Comparison of ENCODE assay signal across 12 cellular contexts in genomic region chr6:27474172-27474465, GRCh38. TPM values are rescaled to one million over a fixed set of nuclear protein-coding genes. Genes with fewer than 3 reads are reported as not detected.
A peak's percentile ranks its signal among the peaks of the same experiment; 100 is the strongest.
DNase-seq lines count a peak whose midpoint lies in the region; ATAC-seq, FAIRE-seq and TF ChIP-seq lines count a peak whose summit lies in the region.
"Had no signal": no experiment of that assay in that cellular context is flagged by ENCODE, and none has a peak within 500 bp of the region (broad histone marks: within the 10 kb centered on the region; RNA-seq: fewer than 3 reads in every experiment).

No MANE protein-coding gene starts in this region.

- TF ChIP-seq POLR2A in body of pancreas (IDR thresholded peaks at IDR 0.05) (no peak), esophagus squamous epithelium (IDR thresholded peaks at IDR 0.05) (no peak)

- H3K9me3 Mint-ChIP-seq in activated T-cell treated with anti-CD3 and anti-CD28 coated beads, Interleukin-2, amount 50 U/mL, for 72 hours: peaks cover 0 to under 1% of the 10 kb centered on the region in 2 donors

- no peak for TF ChIP-seq CTCF in body of pancreas (IDR thresholded peaks at IDR 0.05)
- TF ChIP-seq CTCF in pancreas (IDR thresholded peaks at IDR 0.05): no peak
- TF ChIP-seq CTCF in esophagus squamous epithelium (IDR thresholded peaks at IDR 0.05): no peak

- H3K4me1 Mint-ChIP-seq in activated T-cell treated with anti-CD3 and anti-CD28 coated beads, Interleukin-2, amount 50 U/mL, for 72 hours (ENCODE audit: low read depth): peaks cover 37% of the 10 kb centered on the region

- WGBS in body of pancreas, 2 donors: 33 to 38% methylated on average over 4 of the region's 4 CpGs
- WGBS in pancreas, 2 donors: 27 to 37% methylated on average over 4 of the region's 4 CpGs
- WGBS in esophagus squamous epithelium, 2 donors: 80 to 94% methylated on average over 3 to 4 of the region's 4 CpGs

- peaks cover 14% of the 10 kb centered on the region in 2 donors for H3K36me3 Mint-ChIP-seq in activated T-cell treated with anti-CD3 and anti-CD28 coated beads, Interleukin-2, amount 50 U/mL, for 72 hours (ENCODE audit: insufficient read depth in 2 of 2)

- H3K4me1 ChIP-seq in body of pancreas (peaks cover 24% of the 10 kb centered on the region), pancreas (peaks cover 0 to 20% (median 0%) of the 10 kb centered on the region in 3 donors), esophagus squamous epithelium (peaks cover 0 to 54% (median 18%) of the 10 kb centered on the region in 3 donors)

- no peaks in the 10 kb centered on the region for H3K27me3 ChIP-seq in MG63
- no peaks in the 10 kb centered on the region for H3K27me3 ChIP-seq in body of pancreas
- H3K27me3 ChIP-seq in pancreas: no peaks in the 10 kb centered on the region
- H3K27me3 ChIP-seq in esophagus squamous epithelium: no peaks in the 10 kb centered on the region
- H3K27me3 ChIP-seq: tibial artery had no signal

- H3K4me3 ChIP-seq in MG63 (peak overlapping the region; percentile 71), body of pancreas (no peak overlapping the region), pancreas (peak overlapping the region in 3 of 4 donors; percentile 52 to 86 (median 79)), esophagus squamous epithelium (no peak overlapping the region)

- no peaks in the 10 kb centered on the region for H3K27me3 Mint-ChIP-seq in activated T-cell treated with anti-CD3 and anti-CD28 coated beads, Interleukin-2, amount 50 U/mL, for 72 hours (ENCODE audit: low read depth)

- H3K27ac ChIP-seq in body of pancreas (peak overlapping the region in 3 of 4 donors; percentile 18 to 95 (median 57)), pancreas (peak overlapping the region in 1 of 4 donors; percentile 6), esophagus squamous epithelium (no peak overlapping the region)

- H3K27ac Mint-ChIP-seq in activated T-cell treated with anti-CD3 and anti-CD28 coated beads, Interleukin-2, amount 50 U/mL, for 72 hours: no peak overlapping the region

- no peaks in the 10 kb centered on the region for H3K9me3 ChIP-seq in MG63
- no peaks in the 10 kb centered on the region for H3K9me3 ChIP-seq in body of pancreas
- no peaks in the 10 kb centered on the region for H3K9me3 ChIP-seq in pancreas
- no peaks in the 10 kb centered on the region for H3K9me3 ChIP-seq in esophagus squamous epithelium
- H3K9me3 ChIP-seq: tibial artery had no signal

- FAIRE-seq in pancreas (lab: Jason Lieb, UNC): no peak
- FAIRE-seq: kidney had no signal

- peak overlapping the region; percentile 30 to 86 for H3K4me3 Mint-ChIP-seq in activated T-cell treated with anti-CD3 and anti-CD28 coated beads, Interleukin-2, amount 50 U/mL, for 72 hours

- intact Hi-C loops in body of pancreas (cut with DNase I) (no loop called here), pancreas (cut with DNase I) (no loop called here), esophagus squamous epithelium (cut with DNase I) (loop anchor here (10.0 kb wide), 1 partner anchor 289 kb away; no protein-coding TSS in a partner anchor)

- DNase-seq in activated T-cell treated with anti-CD3 and anti-CD28 coated beads, Interleukin-2, amount 50 U/mL, for 72 hours: no peak
- DNase-seq in activated T-cell treated with anti-CD3 and anti-CD28 coated beads, Interleukin-2, amount 50 U/mL, for 1 hour: no peak
- DNase-seq in MG63 (no peak), body of pancreas (peak in 3 of 4 donors; percentile 9 to 29 (median 26)), pancreas (peak in 2 of 6 donors; percentile 15 to 36), esophagus squamous epithelium (lab: John Stamatoyannopoulos, UW) (no peak), D341Med (ENCODE audit: low spot score) (no peak), NOMO-1 treated with dmso at 0.1 percent for 144 hours (lab: John Stamatoyannopoulos, UW; ENCODE audit: unreplicated experiment) (no peak)
- DNase-seq: activated gamma-delta T cell treated with Interleukin-2 at 50 U/mL for 16 hours, kidney, posterior cingulate gyrus, tibial artery had no signal

- ATAC-seq in activated T-cell treated with anti-CD3 and anti-CD28 coated beads, Interleukin-2, amount 50 U/mL, for 72 hours (replicated peaks in 1 of 2): no peak
- ATAC-seq in body of pancreas: no peak
- no peak for ATAC-seq in pancreas

- H3K36me3 ChIP-seq in MG63: peaks cover 20% of the 10 kb centered on the region
- no peaks in the 10 kb centered on the region for H3K36me3 ChIP-seq in body of pancreas (replicated peaks in 1 of 2; ENCODE audit: insufficient read depth in 1 of 2, low read depth in 2 of 2)
- H3K36me3 ChIP-seq in pancreas: no peaks in the 10 kb centered on the region
- H3K36me3 ChIP-seq in esophagus squamous epithelium: peaks cover 0 to 12% (median 0%) of the 10 kb centered on the region in 3 donors
- H3K36me3 ChIP-seq: tibial artery had no signal

RNA-seq across cellular contexts. Expression of gene ZNF184, which starts 1.2 kb away (rescaled TPM):
- total RNA-seq in activated T-cell treated with anti-CD3 and anti-CD28 coated beads, Interleukin-2, amount 50 U/mL, for 72 hours: 10 to 100 TPM; 12.3 to 13.1 TPM
- 24.1 and 25.4 TPM in 2 replicates for total RNA-seq in MG63 (2014; rRNA removed; shearing (Covaris generic); ENCODE audit: low replicate concordance)
- total RNA-seq in body of pancreas: 1 to 10 TPM; 2.3 to 4.9 TPM
- 1 to 10 TPM; 1.6 to 4.6 (median 2.6) TPM for total RNA-seq in pancreas
- 1 to 10 TPM; 1.1 to 1.9 TPM for polyA plus RNA-seq in pancreas
- total RNA-seq in esophagus squamous epithelium: 1 to 10 TPM; 3.9 to 4.9 (median 4.3) TPM

Comparison
In these comparisons a context has a peak if more than half of its experiments do, and no peak if none do; other contexts are left out.
1. DNase-seq: peak in body of pancreas (3 of 4); none in activated T-cell treated with anti-CD3 and anti-CD28 coated beads, Interleukin-2, amount 50 U/mL, for 72 hours (0 of 2), activated T-cell treated with anti-CD3 and anti-CD28 coated beads, Interleukin-2, amount 50 U/mL, for 1 hour (single experiment), MG63 (single experiment), esophagus squamous epithelium (single experiment), D341Med (single experiment) and NOMO-1 treated with dmso at 0.1 percent for 144 hours (single experiment).
2. H3K4me3 ChIP-seq: peak in MG63 (single experiment) and pancreas (3 of 4); none in body of pancreas (0 of 2) and esophagus squamous epithelium (0 of 4).
3. H3K27ac ChIP-seq: peak in body of pancreas (3 of 4); none in esophagus squamous epithelium (0 of 4).